ENCODE assay signal across 8 cellular contexts in the genomic region with DNA sequence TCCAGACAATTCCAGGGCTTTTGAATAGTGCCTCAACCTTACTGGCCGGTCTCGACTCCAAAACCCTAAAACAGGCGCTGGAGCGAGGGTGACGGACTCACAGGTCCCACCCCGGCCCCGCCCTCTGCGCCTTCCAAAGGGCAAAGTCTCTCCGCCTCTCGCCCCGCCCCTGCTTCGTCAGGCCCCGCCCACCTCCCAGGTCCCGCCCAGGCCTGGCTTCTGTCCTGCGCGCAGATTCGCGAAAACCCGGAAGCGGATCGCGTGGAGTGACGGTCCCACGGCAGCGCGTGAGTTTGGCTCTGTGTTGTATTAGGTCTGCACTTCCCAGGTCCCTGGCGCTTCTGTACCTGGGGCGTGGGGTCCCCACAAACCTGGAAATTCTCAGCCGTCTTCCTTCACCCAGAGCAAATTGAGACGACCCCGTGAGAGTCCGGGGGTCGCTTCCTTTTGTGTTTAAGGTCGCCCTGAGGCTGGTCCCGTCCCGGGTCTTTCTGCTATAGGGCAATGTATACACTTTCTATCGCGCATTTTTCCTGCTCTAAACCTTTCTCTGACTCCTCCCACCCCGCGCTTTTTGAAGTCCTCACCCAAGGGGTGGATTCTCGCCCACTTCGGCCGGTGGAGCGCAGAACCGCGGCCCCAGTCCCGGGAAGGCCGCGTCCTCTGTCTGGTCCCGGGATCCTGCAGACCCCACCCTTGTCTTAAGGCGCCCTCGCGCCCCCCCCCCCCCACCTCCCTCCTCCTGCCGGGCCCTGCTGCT. TPM values are rescaled to one million over a fixed set of nuclear protein-coding genes. Genes with fewer than 3 reads are reported as not detected.
A peak's percentile ranks its signal among the peaks of the same experiment; 100 is the strongest.
DNase-seq lines count a peak whose midpoint lies in the region; ATAC-seq and TF ChIP-seq lines count a peak whose summit lies in the region.

A gene (plus strand): TSS at position 231 of the 760 bp plus-strand sequence. CDS start 16,090 bp downstream, outside the sequence.

- no peaks in the 10 kb centered on the region for H4K20me1 ChIP-seq in neural progenitor cell (ENCODE audit: low read depth)

- ATAC-seq in GM19463 (IDR thresholded peaks at IDR 0.05; ENCODE audit: unreplicated experiment): peak; percentile 92
- peak; percentile 93 for ATAC-seq in foreskin keratinocyte
- peak; percentile 97 for ATAC-seq in stimulated activated naive CD8-positive, alpha-beta T cell treated with anti-CD3 and anti-CD28 coated beads, Interleukin-15, amount 100 ng/mL, for 72 hours

- peaks cover 10% of the 10 kb centered on the region for H3K79me2 ChIP-seq in neural progenitor cell (ENCODE audit: low read depth)

- TF ChIP-seq CTCF in C4-2B (conservative IDR thresholded peaks at IDR 0.05): no peak
- TF ChIP-seq CTCF in foreskin keratinocyte (conservative IDR thresholded peaks at IDR 0.05): no peak
- TF ChIP-seq CTCF in neural progenitor cell (IDR thresholded peaks at IDR 0.05): no peak

- H3K4me3 ChIP-seq in HUES6 (ENCODE audit: low read depth, low read length) (peak within 1 kb of the TSS; percentile 97), neural progenitor cell (peak within 1 kb of the TSS; percentile 98)

- H2AFZ ChIP-seq in neural progenitor cell (replicated peaks): peak within 1 kb of the TSS; percentile 87

- H3K9me3 Mint-ChIP-seq in neural progenitor cell: peaks cover 20% of the 10 kb centered on the region
- H3K9me3 Mint-ChIP-seq in stimulated activated naive CD8-positive, alpha-beta T cell treated with anti-CD3 and anti-CD28 coated beads, Interleukin-15, amount 100 ng/mL, for 72 hours: peaks cover 30 to 38% of the 10 kb centered on the region in 2 donors

- H3K4me1 ChIP-seq in HUES6 (ENCODE audit: control insufficient read depth, insufficient read depth, low read length): peaks cover 9% of the 10 kb centered on the region; the same call in 1 of the 2 replicates
- H3K4me1 ChIP-seq in foreskin keratinocyte: no peaks in the 10 kb centered on the region
- no peaks in the 10 kb centered on the region for H3K4me1 ChIP-seq in neural progenitor cell

- H3K27me3 ChIP-seq in HUES6 (ENCODE audit: control insufficient read depth, insufficient read depth, low read length) (no peaks in the 10 kb centered on the region), foreskin keratinocyte (no peaks in the 10 kb centered on the region), neural progenitor cell (no peaks in the 10 kb centered on the region)

- peaks cover 15% of the 10 kb centered on the region for H3K36me3 Mint-ChIP-seq in neural progenitor cell

- DNase-seq in RPMI8226 (peak; percentile 93), activated gamma-delta T cell (lab: John Stamatoyannopoulos, UW) (peak; percentile 90), foreskin keratinocyte (peak; percentile 29 to 69), neural progenitor cell (ENCODE audit: low spot score) (peak; percentile 97)
- peak; percentile 86 to 91 for DNase-seq in stimulated activated naive CD8-positive, alpha-beta T cell treated with anti-CD3 and anti-CD28 coated beads, Interleukin-15, amount 100 ng/mL, for 72 hours

- H3K4me2 ChIP-seq in neural progenitor cell: peak within 1 kb of the TSS; percentile 95

- H3F3A ChIP-seq in neural progenitor cell (ENCODE audit: low read depth): peaks cover 26% of the 10 kb centered on the region

- H3K4me3 Mint-ChIP-seq in neural progenitor cell: peak within 1 kb of the TSS; percentile 98
- peak within 1 kb of the TSS; percentile 89 to 95 for H3K4me3 Mint-ChIP-seq in stimulated activated naive CD8-positive, alpha-beta T cell treated with anti-CD3 and anti-CD28 coated beads, Interleukin-15, amount 100 ng/mL, for 72 hours

- H3K9ac ChIP-seq in HUES6 (ENCODE audit: low read length) (peak within 1 kb of the TSS; percentile 92), neural progenitor cell (peak within 1 kb of the TSS; percentile 37)

- H3K27ac ChIP-seq in C4-2B (peak within 1 kb of the TSS; percentile 67), HUES6 (ENCODE audit: low read depth, low read length) (peak within 1 kb of the TSS; percentile 75; the same call in 1 of the 2 replicates), foreskin keratinocyte (peak within 1 kb of the TSS; percentile 23), neural progenitor cell (no peak within 1 kb of the TSS)

- H3K9me3 ChIP-seq in HUES6 (ENCODE audit: control insufficient read depth, insufficient read depth, low read depth, low read length) (no peaks in the 10 kb centered on the region), neural progenitor cell (ENCODE audit: low read depth) (no peaks in the 10 kb centered on the region)

- peaks cover 12% of the 10 kb centered on the region for H3K4me1 Mint-ChIP-seq in neural progenitor cell
- peaks cover 28% of the 10 kb centered on the region for H3K4me1 Mint-ChIP-seq in stimulated activated naive CD8-positive, alpha-beta T cell treated with anti-CD3 and anti-CD28 coated beads, Interleukin-15, amount 100 ng/mL, for 72 hours

- H3K27me3 Mint-ChIP-seq in neural progenitor cell (ENCODE audit: insufficient read depth, low read depth): peaks cover 4% of the 10 kb centered on the region
- peaks cover 14% of the 10 kb centered on the region for H3K27me3 Mint-ChIP-seq in stimulated activated naive CD8-positive, alpha-beta T cell treated with anti-CD3 and anti-CD28 coated beads, Interleukin-15, amount 100 ng/mL, for 72 hours

- peak within 1 kb of the TSS; percentile 60 for H3K27ac Mint-ChIP-seq in neural progenitor cell
- peak within 1 kb of the TSS; percentile 55 to 92 for H3K27ac Mint-ChIP-seq in stimulated activated naive CD8-positive, alpha-beta T cell treated with anti-CD3 and anti-CD28 coated beads, Interleukin-15, amount 100 ng/mL, for 72 hours

- H3K36me3 ChIP-seq in HUES6 (ENCODE audit: control insufficient read depth, insufficient read depth, low read length): peaks cover 10% of the 10 kb centered on the region
- no peaks in the 10 kb centered on the region for H3K36me3 ChIP-seq in neural progenitor cell

RNA-seq across cellular contexts. Expression of the gene that starts here (rescaled TPM):
- total RNA-seq in foreskin keratinocyte (3.4 and 4.1 TPM in 2 replicates), neural progenitor cell (ENCODE audit: low replicate concordance) (14.2 and 24.3 TPM in 2 replicates)
- polyA plus RNA-seq in foreskin keratinocyte: 0.96 and 1.0 TPM in 2 replicates
